In the genomic region with DNA sequence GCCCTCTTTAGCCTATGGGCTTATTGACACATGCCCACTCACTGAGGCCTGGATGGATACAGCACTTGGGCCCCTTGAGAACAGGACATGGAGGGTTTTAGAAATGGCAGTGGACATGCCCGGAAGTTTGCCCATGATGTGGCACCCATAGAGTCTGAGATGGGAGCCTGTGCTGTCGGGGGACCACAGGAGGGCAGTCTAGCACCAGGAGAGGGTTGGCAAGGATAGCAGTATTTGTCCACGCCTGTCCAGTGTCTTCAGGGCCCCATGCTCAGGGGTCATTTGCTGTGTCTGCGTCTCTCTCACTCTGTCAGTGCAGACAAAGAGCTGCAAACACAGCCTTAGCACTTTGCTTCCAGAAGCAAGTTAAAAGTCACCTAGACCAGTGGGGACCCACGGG, we compare ENCODE assay signal across 8 cellular contexts. TPM values are rescaled to one million over a fixed set of nuclear protein-coding genes. Genes with fewer than 3 reads are reported as not detected.
DNase-seq lines count a peak whose midpoint lies in the region; ATAC-seq and TF ChIP-seq lines count a peak whose summit lies in the region.

No MANE protein-coding gene starts in this region.

- no TSS peak for BruUV-seq in A673 (replicated peaks; lab: Mats Ljungman, UMichigan)

- H3K27ac ChIP-seq in A673 (ENCODE audit: low read depth, low read length, poor library complexity, severe bottlenecking), result no peak overlapping the region
- no peak overlapping the region for H3K27ac ChIP-seq in RWPE2 (ENCODE audit: poor library complexity, severe bottlenecking)

- H3K9me3 ChIP-seq in A673 (ENCODE audit: low read depth, low read length, poor library complexity, severe bottlenecking) (no peaks in the 10 kb centered on the region), RWPE2 (ENCODE audit: severe bottlenecking) (no peaks in the 10 kb centered on the region)

- H3K36me3 ChIP-seq in A673 (ENCODE audit: insufficient read depth, low read length, poor library complexity, severe bottlenecking) (no peaks in the 10 kb centered on the region), RWPE2 (ENCODE audit: low read depth) (no peaks in the 10 kb centered on the region)

- CTCF ChIA-PET in A673 (lab: Charles Lee), result no interaction called here

- DNase-seq in A673 (ENCODE audit: low spot score) (no peak), EH (ENCODE audit: low read depth) (peak; percentile 44), RWPE2 (ENCODE audit: low spot score) (no peak), fibroblast of villous mesenchyme (ENCODE audit: low read depth) (peak; percentile 43), NCI-H774 (lab: John Stamatoyannopoulos, UW) (no peak), NCI-H2107 treated with DMSO at 0.1 percent for 48 hours (lab: John Stamatoyannopoulos, UW; ENCODE audit: unreplicated experiment) (no peak)

- H3K4me1 ChIP-seq in A673 (ENCODE audit: insufficient read depth, low read length, poor library complexity, severe bottlenecking) (peaks cover 1% of the 10 kb centered on the region), RWPE2 (ENCODE audit: insufficient read depth, poor library complexity, severe bottlenecking) (peaks cover under 1% of the 10 kb centered on the region)

- H3K27me3 ChIP-seq in A673 (replicated peaks; ENCODE audit: insufficient read depth, low read depth, low read length, poor library complexity), result no peaks in the 10 kb centered on the region
- H3K27me3 ChIP-seq in RWPE2 (ENCODE audit: insufficient read depth, poor library complexity, severe bottlenecking), result no peaks in the 10 kb centered on the region

- ATAC-seq in RWPE2 (ENCODE audit: low read depth) (peak; percentile 21; the same call in 1 of the 3 replicates), GM19395 (IDR thresholded peaks at IDR 0.05; ENCODE audit: unreplicated experiment) (no peak), GM19467 (IDR thresholded peaks at IDR 0.05; ENCODE audit: unreplicated experiment) (no peak)

- no peak overlapping the region for H3K4me3 ChIP-seq in A673 (ENCODE audit: low read depth, low read length, poor library complexity, severe bottlenecking)
- no peak overlapping the region for H3K4me3 ChIP-seq in RWPE2 (ENCODE audit: severe bottlenecking)
- no peak overlapping the region for H3K4me3 ChIP-seq in fibroblast of villous mesenchyme (ENCODE audit: low read depth, low read length)

- intact Hi-C loops in A673 (cut with micrococcal nuclease; ENCODE audit: unreplicated experiment), result no loop called here

- peak; percentile 35; the same call in 1 of the 2 replicates for TF ChIP-seq CTCF in A673 (conservative IDR thresholded peaks at IDR 0.05; ENCODE audit: low read depth, low read length)
- peak; percentile 36 for TF ChIP-seq CTCF in RWPE2 (IDR thresholded peaks at IDR 0.05; ENCODE audit: poor library complexity, severe bottlenecking)
- peak; percentile 36 for TF ChIP-seq CTCF in fibroblast of villous mesenchyme (IDR thresholded peaks at IDR 0.05; ENCODE audit: insufficient read depth, low read depth, low read length)

- POLR2A ChIA-PET in A673 (lab: Charles Lee; ENCODE audit: low non-redundant PET), result no interaction called here

RNA-seq across cellular contexts. Expression of a gene that starts 48.7 kb away (rescaled TPM):
- total RNA-seq in A673 (2021), result not detected in 2 replicates
- total RNA-seq in fibroblast of villous mesenchyme, result 0.32 and 1.3 TPM in 2 replicates

Comparison
In these comparisons a context has a peak if more than half of its experiments do, and no peak if none do; other contexts are left out.
1. DNase-seq: peak in EH (single experiment) and fibroblast of villous mesenchyme (single experiment); none in A673 (single experiment), RWPE2 (single experiment), NCI-H774 (single experiment) and NCI-H2107 treated with DMSO at 0.1 percent for 48 hours (single experiment).
2. Peak in every context shown above with its lines, with median percentiles within 50 percentile points of each other: CTCF ChIP-seq.